ENCODE assay signal across 1 cellular context in the genomic region with DNA sequence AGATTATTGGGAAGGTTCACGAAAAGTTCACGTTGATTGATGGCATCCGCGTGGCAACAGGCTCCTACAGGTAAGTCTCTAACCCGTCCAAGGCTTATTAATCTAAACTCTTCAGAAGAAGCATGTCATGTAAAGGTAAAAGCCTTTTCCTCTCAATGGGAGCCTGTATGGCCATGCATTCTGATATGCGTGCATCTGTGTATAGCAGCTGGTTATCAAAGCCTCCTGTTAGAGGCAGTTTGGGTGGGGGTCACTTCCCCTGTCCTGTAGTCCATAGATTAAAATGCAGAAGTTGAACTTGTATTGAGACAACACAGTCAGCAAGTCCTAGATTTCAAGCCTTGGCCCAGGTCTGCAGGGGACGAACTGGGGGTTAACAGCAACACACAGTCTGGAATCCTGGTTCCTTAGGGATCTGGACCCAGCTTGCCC.
A peak's percentile ranks its signal among the peaks of the same experiment; 100 is the strongest.
TF ChIP-seq lines count a peak whose summit lies in the region.

No MANE protein-coding gene starts in this region.

TF ChIP-seq in K562, 482 proteins besides CTCF, POLR2A, EP300 and RAD21 (continued from another document and continues in another):
- TF ChIP-seq JUN (IDR thresholded peaks at IDR 0.05; ENCODE audit: borderline replicate concordance, low read depth, low read length) (0 out of 2 replicates have a peak, but pooled peaks have one; percentile 58), JUN (CRISPR knock-in tag; IDR thresholded peaks at IDR 0.05; ENCODE audit: borderline replicate concordance) (no peak), GABPA (tag; conservative IDR thresholded peaks at IDR 0.05; ENCODE audit: low read depth) (no peak), ZFX (CRISPR knock-in tag; IDR thresholded peaks at IDR 0.05) (peak; percentile 49; the same call in 1 of the 2 replicates), HNRNPL (IDR thresholded peaks at IDR 0.05; ENCODE audit: low read depth, low read length) (no peak), RUNX1 (IDR thresholded peaks at IDR 0.05; ENCODE audit: low read depth) (0 out of 2 replicates have a peak, but pooled peaks have one; percentile 85), NONO (IDR thresholded peaks at IDR 0.05; ENCODE audit: low read depth in 2 of 2, low read length in 1 of 2) (peak in 1 of 2 experiments; percentile 63; a peak in 1 of 4 replicates), L3MBTL2 (IDR thresholded peaks at IDR 0.05) (peak; percentile 70; the same call in 1 of the 2 replicates), EWSR1 (IDR thresholded peaks at IDR 0.05; ENCODE audit: borderline replicate concordance, low read depth, partially characterized antibody) (no peak), HMG20A (CRISPR knock-in tag; conservative IDR thresholded peaks at IDR 0.05) (no peak), PTTG1 (tag; IDR thresholded peaks at IDR 0.05; ENCODE audit: low read depth) (no peak), RBM34 (IDR thresholded peaks at IDR 0.05; ENCODE audit: borderline replicate concordance, insufficient read depth, low read length) (no peak), NFRKB (IDR thresholded peaks at IDR 0.05; ENCODE audit: low read depth) (no peak), ZSCAN29 (IDR thresholded peaks at IDR 0.05) (no peak), YY1 (IDR thresholded peaks at IDR 0.05; ENCODE audit: borderline replicate concordance in 1 of 3, control insufficient read depth in 1 of 3, extremely low read depth in 1 of 3, insufficient read depth in 3 of 3, insufficient read length in 1 of 3, insufficient replicate concordance in 2 of 3, low read depth in 1 of 3, low read length in 2 of 3) (peak in 1 of 3 experiments; percentile 62), SMARCA5 (IDR thresholded peaks at IDR 0.05) (no peak), STAT5B (CRISPR knock-in tag; IDR thresholded peaks at IDR 0.05) (no peak), ZNF586 (CRISPR knock-in tag; conservative IDR thresholded peaks at IDR 0.05) (no peak), SP2 (IDR thresholded peaks at IDR 0.05; ENCODE audit: extremely low read depth, low read depth, low read length, poor library complexity, severe bottlenecking) (no peak), ZNF764 (CRISPR knock-in tag; IDR thresholded peaks at IDR 0.05; ENCODE audit: low read depth) (no peak), TBL1XR1 (IDR thresholded peaks at IDR 0.05; ENCODE audit: low read length in 2 of 2) (peak; percentile 95 to 97), COPS2 (conservative IDR thresholded peaks at IDR 0.05) (no peak), RBFOX2 (IDR thresholded peaks at IDR 0.05; ENCODE audit: low read depth, low read length) (no peak), KDM5B (IDR thresholded peaks at IDR 0.05; ENCODE audit: insufficient replicate concordance, low read depth, low read length) (no peak), YBX1 (IDR thresholded peaks at IDR 0.05) (no peak), CAMTA2 (CRISPR knock-in tag; conservative IDR thresholded peaks at IDR 0.05) (no peak), SNIP1 (IDR thresholded peaks at IDR 0.05; ENCODE audit: low read depth) (no peak), ZNF224 (CRISPR knock-in tag; IDR thresholded peaks at IDR 0.05) (no peak), RBM15 (IDR thresholded peaks at IDR 0.05; ENCODE audit: insufficient read depth, low read length) (no peak), ARID2 (IDR thresholded peaks at IDR 0.05) (no peak), XRCC3 (IDR thresholded peaks at IDR 0.05) (no peak), ZNF12 (CRISPR knock-in tag; IDR thresholded peaks at IDR 0.05) (no peak), CBX2 (IDR thresholded peaks at IDR 0.05; ENCODE audit: insufficient read depth, low read length, poor library complexity, severe bottlenecking) (no peak), FOXA1 (IDR thresholded peaks at IDR 0.05; ENCODE audit: borderline replicate concordance) (no peak), SMAD3 (CRISPR knock-in tag; conservative IDR thresholded peaks at IDR 0.05) (peak; percentile 57; the same call in 1 of the 2 replicates), KAT8 (IDR thresholded peaks at IDR 0.05; ENCODE audit: low read depth) (no peak), PHF8 (IDR thresholded peaks at IDR 0.05; ENCODE audit: borderline replicate concordance, low read length) (no peak), ETV1 (tag; conservative IDR thresholded peaks at IDR 0.05; ENCODE audit: low read depth) (peak; percentile 53; the same call in 1 of the 2 replicates), KAT2B (IDR thresholded peaks at IDR 0.05; ENCODE audit: low read depth, low read length) (no peak), TFAM (CRISPR knock-in tag; conservative IDR thresholded peaks at IDR 0.05) (no peak), CBFA2T3 (IDR thresholded peaks at IDR 0.05) (peak; percentile 100), ZFPM2 (CRISPR knock-in tag; IDR thresholded peaks at IDR 0.05) (no peak), ELF4 (CRISPR knock-in tag; IDR thresholded peaks at IDR 0.05) (0 out of 2 replicates have a peak, but pooled peaks have one; percentile 63), CHCHD3 (CRISPR knock-in tag; IDR thresholded peaks at IDR 0.05) (no peak), U2AF1 (optimal IDR thresholded peaks at IDR 0.05; ENCODE audit: low read depth, low read length) (no peak), HOXB6 (CRISPR knock-in tag; IDR thresholded peaks at IDR 0.05; ENCODE audit: borderline replicate concordance) (no peak), ZNF75A (CRISPR knock-in tag; IDR thresholded peaks at IDR 0.05) (no peak), SMARCA4 (IDR thresholded peaks at IDR 0.05) (peak; percentile 98), PCBP2 (IDR thresholded peaks at IDR 0.05; ENCODE audit: low read depth, low read length, poor library complexity, severe bottlenecking) (no peak)
- TF ChIP-seq, protein P1, sequence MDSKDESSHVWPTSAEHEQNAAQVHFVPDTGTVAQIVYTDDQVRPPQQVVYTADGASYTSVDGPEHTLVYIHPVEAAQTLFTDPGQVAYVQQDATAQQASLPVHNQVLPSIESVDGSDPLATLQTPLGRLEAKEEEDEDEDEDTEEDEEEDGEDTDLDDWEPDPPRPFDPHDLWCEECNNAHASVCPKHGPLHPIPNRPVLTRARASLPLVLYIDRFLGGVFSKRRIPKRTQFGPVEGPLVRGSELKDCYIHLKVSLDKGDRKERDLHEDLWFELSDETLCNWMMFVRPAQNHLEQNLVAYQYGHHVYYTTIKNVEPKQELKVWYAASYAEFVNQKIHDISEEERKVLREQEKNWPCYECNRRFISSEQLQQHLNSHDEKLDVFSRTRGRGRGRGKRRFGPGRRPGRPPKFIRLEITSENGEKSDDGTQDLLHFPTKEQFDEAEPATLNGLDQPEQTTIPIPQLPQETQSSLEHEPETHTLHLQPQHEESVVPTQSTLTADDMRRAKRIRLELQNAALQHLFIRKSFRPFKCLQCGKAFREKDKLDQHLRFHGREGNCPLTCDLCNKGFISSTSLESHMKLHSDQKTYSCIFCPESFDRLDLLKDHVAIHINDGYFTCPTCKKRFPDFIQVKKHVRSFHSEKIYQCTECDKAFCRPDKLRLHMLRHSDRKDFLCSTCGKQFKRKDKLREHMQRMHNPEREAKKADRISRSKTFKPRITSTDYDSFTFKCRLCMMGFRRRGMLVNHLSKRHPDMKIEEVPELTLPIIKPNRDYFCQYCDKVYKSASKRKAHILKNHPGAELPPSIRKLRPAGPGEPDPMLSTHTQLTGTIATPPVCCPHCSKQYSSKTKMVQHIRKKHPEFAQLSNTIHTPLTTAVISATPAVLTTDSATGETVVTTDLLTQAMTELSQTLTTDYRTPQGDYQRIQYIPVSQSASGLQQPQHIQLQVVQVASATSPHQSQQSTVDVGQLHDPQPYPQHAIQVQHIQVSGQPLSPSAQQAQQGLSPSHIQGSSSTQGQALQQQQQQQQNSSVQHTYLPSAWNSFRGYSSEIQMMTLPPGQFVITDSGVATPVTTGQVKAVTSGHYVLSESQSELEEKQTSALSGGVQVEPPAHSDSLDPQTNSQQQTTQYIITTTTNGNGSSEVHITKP (IDR thresholded peaks at IDR 0.05; ENCODE audit: partially characterized antibody): no peak
- TF ChIP-seq, protein P2, sequence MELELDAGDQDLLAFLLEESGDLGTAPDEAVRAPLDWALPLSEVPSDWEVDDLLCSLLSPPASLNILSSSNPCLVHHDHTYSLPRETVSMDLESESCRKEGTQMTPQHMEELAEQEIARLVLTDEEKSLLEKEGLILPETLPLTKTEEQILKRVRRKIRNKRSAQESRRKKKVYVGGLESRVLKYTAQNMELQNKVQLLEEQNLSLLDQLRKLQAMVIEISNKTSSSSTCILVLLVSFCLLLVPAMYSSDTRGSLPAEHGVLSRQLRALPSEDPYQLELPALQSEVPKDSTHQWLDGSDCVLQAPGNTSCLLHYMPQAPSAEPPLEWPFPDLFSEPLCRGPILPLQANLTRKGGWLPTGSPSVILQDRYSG (tag; conservative IDR thresholded peaks at IDR 0.05; ENCODE audit: low read depth): peak; percentile 72
- TF ChIP-seq, protein P3, sequence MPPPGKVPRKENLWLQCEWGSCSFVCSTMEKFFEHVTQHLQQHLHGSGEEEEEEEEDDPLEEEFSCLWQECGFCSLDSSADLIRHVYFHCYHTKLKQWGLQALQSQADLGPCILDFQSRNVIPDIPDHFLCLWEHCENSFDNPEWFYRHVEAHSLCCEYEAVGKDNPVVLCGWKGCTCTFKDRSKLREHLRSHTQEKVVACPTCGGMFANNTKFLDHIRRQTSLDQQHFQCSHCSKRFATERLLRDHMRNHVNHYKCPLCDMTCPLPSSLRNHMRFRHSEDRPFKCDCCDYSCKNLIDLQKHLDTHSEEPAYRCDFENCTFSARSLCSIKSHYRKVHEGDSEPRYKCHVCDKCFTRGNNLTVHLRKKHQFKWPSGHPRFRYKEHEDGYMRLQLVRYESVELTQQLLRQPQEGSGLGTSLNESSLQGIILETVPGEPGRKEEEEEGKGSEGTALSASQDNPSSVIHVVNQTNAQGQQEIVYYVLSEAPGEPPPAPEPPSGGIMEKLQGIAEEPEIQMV (tag; conservative IDR thresholded peaks at IDR 0.05; ENCODE audit: low read depth): no peak
- TF ChIP-seq, protein P4, sequence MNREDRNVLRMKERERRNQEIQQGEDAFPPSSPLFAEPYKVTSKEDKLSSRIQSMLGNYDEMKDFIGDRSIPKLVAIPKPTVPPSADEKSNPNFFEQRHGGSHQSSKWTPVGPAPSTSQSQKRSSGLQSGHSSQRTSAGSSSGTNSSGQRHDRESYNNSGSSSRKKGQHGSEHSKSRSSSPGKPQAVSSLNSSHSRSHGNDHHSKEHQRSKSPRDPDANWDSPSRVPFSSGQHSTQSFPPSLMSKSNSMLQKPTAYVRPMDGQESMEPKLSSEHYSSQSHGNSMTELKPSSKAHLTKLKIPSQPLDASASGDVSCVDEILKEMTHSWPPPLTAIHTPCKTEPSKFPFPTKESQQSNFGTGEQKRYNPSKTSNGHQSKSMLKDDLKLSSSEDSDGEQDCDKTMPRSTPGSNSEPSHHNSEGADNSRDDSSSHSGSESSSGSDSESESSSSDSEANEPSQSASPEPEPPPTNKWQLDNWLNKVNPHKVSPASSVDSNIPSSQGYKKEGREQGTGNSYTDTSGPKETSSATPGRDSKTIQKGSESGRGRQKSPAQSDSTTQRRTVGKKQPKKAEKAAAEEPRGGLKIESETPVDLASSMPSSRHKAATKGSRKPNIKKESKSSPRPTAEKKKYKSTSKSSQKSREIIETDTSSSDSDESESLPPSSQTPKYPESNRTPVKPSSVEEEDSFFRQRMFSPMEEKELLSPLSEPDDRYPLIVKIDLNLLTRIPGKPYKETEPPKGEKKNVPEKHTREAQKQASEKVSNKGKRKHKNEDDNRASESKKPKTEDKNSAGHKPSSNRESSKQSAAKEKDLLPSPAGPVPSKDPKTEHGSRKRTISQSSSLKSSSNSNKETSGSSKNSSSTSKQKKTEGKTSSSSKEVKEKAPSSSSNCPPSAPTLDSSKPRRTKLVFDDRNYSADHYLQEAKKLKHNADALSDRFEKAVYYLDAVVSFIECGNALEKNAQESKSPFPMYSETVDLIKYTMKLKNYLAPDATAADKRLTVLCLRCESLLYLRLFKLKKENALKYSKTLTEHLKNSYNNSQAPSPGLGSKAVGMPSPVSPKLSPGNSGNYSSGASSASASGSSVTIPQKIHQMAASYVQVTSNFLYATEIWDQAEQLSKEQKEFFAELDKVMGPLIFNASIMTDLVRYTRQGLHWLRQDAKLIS (CRISPR knock-in tag; IDR thresholded peaks at IDR 0.05): peak; percentile 67; the same call in 1 of the 2 replicates
- TF ChIP-seq, protein P5, sequence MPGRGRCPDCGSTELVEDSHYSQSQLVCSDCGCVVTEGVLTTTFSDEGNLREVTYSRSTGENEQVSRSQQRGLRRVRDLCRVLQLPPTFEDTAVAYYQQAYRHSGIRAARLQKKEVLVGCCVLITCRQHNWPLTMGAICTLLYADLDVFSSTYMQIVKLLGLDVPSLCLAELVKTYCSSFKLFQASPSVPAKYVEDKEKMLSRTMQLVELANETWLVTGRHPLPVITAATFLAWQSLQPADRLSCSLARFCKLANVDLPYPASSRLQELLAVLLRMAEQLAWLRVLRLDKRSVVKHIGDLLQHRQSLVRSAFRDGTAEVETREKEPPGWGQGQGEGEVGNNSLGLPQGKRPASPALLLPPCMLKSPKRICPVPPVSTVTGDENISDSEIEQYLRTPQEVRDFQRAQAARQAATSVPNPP (IDR thresholded peaks at IDR 0.05; ENCODE audit: borderline replicate concordance, insufficient read depth, insufficient read length): no peak
- TF ChIP-seq, protein P6, sequence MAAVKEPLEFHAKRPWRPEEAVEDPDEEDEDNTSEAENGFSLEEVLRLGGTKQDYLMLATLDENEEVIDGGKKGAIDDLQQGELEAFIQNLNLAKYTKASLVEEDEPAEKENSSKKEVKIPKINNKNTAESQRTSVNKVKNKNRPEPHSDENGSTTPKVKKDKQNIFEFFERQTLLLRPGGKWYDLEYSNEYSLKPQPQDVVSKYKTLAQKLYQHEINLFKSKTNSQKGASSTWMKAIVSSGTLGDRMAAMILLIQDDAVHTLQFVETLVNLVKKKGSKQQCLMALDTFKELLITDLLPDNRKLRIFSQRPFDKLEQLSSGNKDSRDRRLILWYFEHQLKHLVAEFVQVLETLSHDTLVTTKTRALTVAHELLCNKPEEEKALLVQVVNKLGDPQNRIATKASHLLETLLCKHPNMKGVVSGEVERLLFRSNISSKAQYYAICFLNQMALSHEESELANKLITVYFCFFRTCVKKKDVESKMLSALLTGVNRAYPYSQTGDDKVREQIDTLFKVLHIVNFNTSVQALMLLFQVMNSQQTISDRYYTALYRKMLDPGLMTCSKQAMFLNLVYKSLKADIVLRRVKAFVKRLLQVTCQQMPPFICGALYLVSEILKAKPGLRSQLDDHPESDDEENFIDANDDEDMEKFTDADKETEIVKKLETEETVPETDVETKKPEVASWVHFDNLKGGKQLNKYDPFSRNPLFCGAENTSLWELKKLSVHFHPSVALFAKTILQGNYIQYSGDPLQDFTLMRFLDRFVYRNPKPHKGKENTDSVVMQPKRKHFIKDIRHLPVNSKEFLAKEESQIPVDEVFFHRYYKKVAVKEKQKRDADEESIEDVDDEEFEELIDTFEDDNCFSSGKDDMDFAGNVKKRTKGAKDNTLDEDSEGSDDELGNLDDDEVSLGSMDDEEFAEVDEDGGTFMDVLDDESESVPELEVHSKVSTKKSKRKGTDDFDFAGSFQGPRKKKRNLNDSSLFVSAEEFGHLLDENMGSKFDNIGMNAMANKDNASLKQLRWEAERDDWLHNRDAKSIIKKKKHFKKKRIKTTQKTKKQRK (IDR thresholded peaks at IDR 0.05; ENCODE audit: borderline replicate concordance, low read depth, low read length): no peak
- TF ChIP-seq, protein P7, sequence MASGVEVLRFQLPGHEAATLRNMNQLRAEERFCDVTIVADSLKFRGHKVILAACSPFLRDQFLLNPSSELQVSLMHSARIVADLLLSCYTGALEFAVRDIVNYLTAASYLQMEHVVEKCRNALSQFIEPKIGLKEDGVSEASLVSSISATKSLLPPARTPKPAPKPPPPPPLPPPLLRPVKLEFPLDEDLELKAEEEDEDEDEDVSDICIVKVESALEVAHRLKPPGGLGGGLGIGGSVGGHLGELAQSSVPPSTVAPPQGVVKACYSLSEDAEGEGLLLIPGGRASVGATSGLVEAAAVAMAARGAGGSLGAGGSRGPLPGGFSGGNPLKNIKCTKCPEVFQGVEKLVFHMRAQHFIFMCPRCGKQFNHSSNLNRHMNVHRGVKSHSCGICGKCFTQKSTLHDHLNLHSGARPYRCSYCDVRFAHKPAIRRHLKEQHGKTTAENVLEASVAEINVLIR (CRISPR knock-in tag; IDR thresholded peaks at IDR 0.05): no peak
